Comparison of ENCODE assay signal across 15 cellular contexts in genomic region chr5:80318212-80318611, GRCh38. TPM values are rescaled to one million over a fixed set of nuclear protein-coding genes. Genes with fewer than 3 reads are reported as not detected.
DNase-seq lines count a peak whose midpoint lies in the region; ATAC-seq, FAIRE-seq and TF ChIP-seq lines count a peak whose summit lies in the region.
"Had no signal": no experiment of that assay in that cellular context is flagged by ENCODE, and none has a peak within 500 bp of the region (broad histone marks: within the 10 kb centered on the region; RNA-seq: fewer than 3 reads in every experiment).

No MANE protein-coding gene starts in this region.

- H3K27me3 ChIP-seq in SJCRH30, result no peaks in the 10 kb centered on the region

- no peak overlapping the region for H3K27ac ChIP-seq in SJCRH30
- H3K27ac ChIP-seq: VCaP had no signal

- no peak overlapping the region for H3K4me3 ChIP-seq in SJCRH30
- no peak overlapping the region for H3K4me3 ChIP-seq in fibroblast of mammary gland (ENCODE audit: control insufficient read depth, low read depth, low read length)

- FAIRE-seq in GM19239 (lab: Jason Lieb, UNC), result no peak

- DNase-seq in GM04504 (ENCODE audit: low read depth) (peak; percentile 31), SJCRH30 (peak; percentile 33 to 63), fibroblast of mammary gland (ENCODE audit: low read depth) (peak; percentile 78), pons (ENCODE audit: low spot score) (peak; percentile 73), GM19239 (ENCODE audit: insufficient read length, low spot score) (no peak)
- DNase-seq: CD8-positive, alpha-beta T cell; effector CD8-positive, alpha-beta T cell; mammary epithelial cell had no signal

- TF ChIP-seq CTCF in fibroblast of mammary gland (conservative IDR thresholded peaks at IDR 0.05; ENCODE audit: control insufficient read depth, insufficient read depth, low read depth, low read length), result no peak

- H3K36me3 ChIP-seq in SJCRH30, result no peaks in the 10 kb centered on the region

- H3K4me1 ChIP-seq in SJCRH30, result no peaks in the 10 kb centered on the region

- ATAC-seq in HG02885 (IDR thresholded peaks at IDR 0.05; ENCODE audit: poor library complexity, unreplicated experiment) (no peak), HG03520 (IDR thresholded peaks at IDR 0.05; ENCODE audit: unreplicated experiment) (no peak), HG02884 (IDR thresholded peaks at IDR 0.05; ENCODE audit: unreplicated experiment) (no peak)
- ATAC-seq: CD8-positive, alpha-beta T cell had no signal

- H3K9me3 ChIP-seq in SJCRH30 (replicated peaks), result no peaks in the 10 kb centered on the region

RNA-seq across cellular contexts. Expression of gene SPZ1, which starts 1.6 kb away (rescaled TPM):
- total RNA-seq in SJCRH30 (2014; rRNA removed; shearing (Covaris generic)), result not detected in 2 replicates
- total RNA-seq: CD8-positive, alpha-beta T cell; M059J; mammary epithelial cell; NCI-H460; pulmonary artery endothelial cell had no signal
